In genomic region chr2:74865770-74866674, GRCh38 we compare ENCODE assay signal across 1 cellular context.
TF ChIP-seq lines count a peak whose summit lies in the region.

No MANE protein-coding gene starts in this region.

TF ChIP-seq in HepG2, 621 proteins besides CTCF, POLR2A, EP300 and RAD21 (continued from another document and continues in another):
- TF ChIP-seq ZBTB40 (IDR thresholded peaks at IDR 0.05) (no peak), ZBTB40 (CRISPR knock-in tag; IDR thresholded peaks at IDR 0.05) (no peak), TEAD3 (CRISPR knock-in tag; optimal IDR thresholded peaks at IDR 0.05; ENCODE audit: borderline replicate concordance) (peak; percentile 73), ZNF563 (CRISPR knock-in tag; IDR thresholded peaks at IDR 0.05) (no peak), TAF15 (IDR thresholded peaks at IDR 0.05; ENCODE audit: low read depth, low read length, poor library complexity, severe bottlenecking) (no peak), PLRG1 (conservative IDR thresholded peaks at IDR 0.05) (no peak), BCLAF1 (IDR thresholded peaks at IDR 0.05) (no peak), SRY (CRISPR knock-in tag; IDR thresholded peaks at IDR 0.05) (0 out of 2 replicates have a peak, but pooled peaks have one; percentile 27), FUBP1 (CRISPR knock-in tag; IDR thresholded peaks at IDR 0.05; ENCODE audit: borderline replicate concordance) (no peak), ZNF639 (CRISPR knock-in tag; conservative IDR thresholded peaks at IDR 0.05) (no peak), ZNF629 (CRISPR knock-in tag; conservative IDR thresholded peaks at IDR 0.05) (peak; percentile 93), MED1 (CRISPR knock-in tag; IDR thresholded peaks at IDR 0.05) (0 out of 2 replicates have a peak, but pooled peaks have one; percentile 0), RBM22 (optimal IDR thresholded peaks at IDR 0.05; ENCODE audit: low read length) (peak; percentile 83), ZSCAN21 (CRISPR knock-in tag; IDR thresholded peaks at IDR 0.05; ENCODE audit: borderline replicate concordance) (no peak), FOXM1 (CRISPR knock-in tag; IDR thresholded peaks at IDR 0.05) (no peak), MIXL1 (CRISPR knock-in tag; IDR thresholded peaks at IDR 0.05) (no peak), NR2F6 (IDR thresholded peaks at IDR 0.05) (peak; percentile 86), NR2F6 (CRISPR knock-in tag; IDR thresholded peaks at IDR 0.05) (peak; percentile 85), NFIB (CRISPR knock-in tag; IDR thresholded peaks at IDR 0.05; ENCODE audit: borderline replicate concordance) (0 out of 2 replicates have a peak, but pooled peaks have one; percentile 86), REPIN1 (CRISPR knock-in tag; IDR thresholded peaks at IDR 0.05; ENCODE audit: borderline replicate concordance, low read depth) (no peak), ZZZ3 (CRISPR knock-in tag; IDR thresholded peaks at IDR 0.05; ENCODE audit: borderline replicate concordance) (no peak), SP4 (CRISPR knock-in tag; IDR thresholded peaks at IDR 0.05) (peak; percentile 33; the same call in 1 of the 2 replicates), ATF2 (CRISPR knock-in tag; IDR thresholded peaks at IDR 0.05) (0 out of 2 replicates have a peak, but pooled peaks have one; percentile 34), GATAD1 (CRISPR knock-in tag; IDR thresholded peaks at IDR 0.05) (no peak), ASH2L (IDR thresholded peaks at IDR 0.05; ENCODE audit: insufficient read length, low read depth, low read length) (no peak), MLX (CRISPR knock-in tag; IDR thresholded peaks at IDR 0.05) (no peak), ZBTB20 (CRISPR knock-in tag; IDR thresholded peaks at IDR 0.05; ENCODE audit: borderline replicate concordance, low read depth) (no peak), ZSCAN5A (CRISPR knock-in tag; IDR thresholded peaks at IDR 0.05; ENCODE audit: borderline replicate concordance) (peak; percentile 54; the same call in 1 of the 2 replicates), SMARCE1 (IDR thresholded peaks at IDR 0.05; ENCODE audit: borderline replicate concordance) (no peak), ZIK1 (CRISPR knock-in tag; IDR thresholded peaks at IDR 0.05; ENCODE audit: borderline replicate concordance, low read depth) (0 out of 2 replicates have a peak, but pooled peaks have one; percentile 42), SNAPC2 (CRISPR knock-in tag; IDR thresholded peaks at IDR 0.05) (0 out of 2 replicates have a peak, but pooled peaks have one; percentile 65), STAG1 (CRISPR knock-in tag; IDR thresholded peaks at IDR 0.05) (no peak), BORCS8-MEF2B (CRISPR knock-in tag; IDR thresholded peaks at IDR 0.05) (peak; percentile 28; the same call in 1 of the 2 replicates), HOXA9 (CRISPR knock-in tag; IDR thresholded peaks at IDR 0.05; ENCODE audit: borderline replicate concordance) (no peak), ATF1 (CRISPR knock-in tag; IDR thresholded peaks at IDR 0.05) (no peak), ZBTB38 (CRISPR knock-in tag; IDR thresholded peaks at IDR 0.05) (peak; percentile 78), MTA3 (CRISPR knock-in tag; IDR thresholded peaks at IDR 0.05) (no peak), JUND (CRISPR knock-in tag; IDR thresholded peaks at IDR 0.05) (peak; percentile 74), FIP1L1 (IDR thresholded peaks at IDR 0.05; ENCODE audit: borderline replicate concordance, insufficient read depth, low read depth, low read length) (no peak), ZNF251 (CRISPR knock-in tag; IDR thresholded peaks at IDR 0.05) (no peak), TIGD3 (CRISPR knock-in tag; IDR thresholded peaks at IDR 0.05; ENCODE audit: borderline replicate concordance) (no peak), HNRNPUL1 (IDR thresholded peaks at IDR 0.05; ENCODE audit: low read depth, low read length) (no peak), ARNT2 (CRISPR knock-in tag; IDR thresholded peaks at IDR 0.05; ENCODE audit: low read depth) (no peak)
